Comparison of ENCODE assay signal across 12 cellular contexts in the genomic region with DNA sequence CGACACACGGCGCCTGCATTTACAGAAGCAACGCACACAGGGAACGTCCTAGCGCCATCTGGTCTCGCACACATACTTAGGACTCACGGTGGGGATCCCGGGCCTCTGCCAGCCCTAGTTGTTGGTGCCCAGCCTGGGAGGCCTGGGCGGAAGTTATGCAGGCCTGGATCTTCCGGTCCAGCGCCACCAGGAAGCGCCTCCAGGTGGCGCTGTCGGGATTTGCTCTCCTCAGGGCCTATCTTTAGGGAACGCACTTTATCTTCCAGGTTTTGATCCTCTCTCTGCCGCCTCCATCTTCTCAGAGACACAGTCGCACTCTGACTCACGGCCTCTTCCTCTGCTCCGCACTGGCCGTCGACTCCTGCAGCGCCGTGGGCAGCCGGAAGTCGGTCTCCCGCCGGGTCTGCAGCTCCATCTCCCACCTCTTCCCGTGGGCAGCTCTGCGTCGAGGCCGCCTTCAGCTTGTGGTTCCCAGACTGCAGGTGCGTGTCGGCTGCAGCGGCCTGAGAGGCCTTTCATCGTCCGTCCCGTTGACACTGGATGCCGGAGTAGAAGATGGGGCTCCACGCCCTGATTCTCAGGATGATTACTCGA.
DNase-seq lines count a peak whose midpoint lies in the region; ATAC-seq and TF ChIP-seq lines count a peak whose summit lies in the region.
"Had no signal": no experiment of that assay in that cellular context is flagged by ENCODE, and none has a peak within 500 bp of the region (broad histone marks: within the 10 kb centered on the region; RNA-seq: fewer than 3 reads in every experiment).

No MANE protein-coding gene starts in this region.

- CTCF ChIA-PET in CD4-positive, alpha-beta T cell (lab: Charles Lee) = no interaction called here

- H3K36me3 ChIP-seq in tibial nerve (no peaks in the 10 kb centered on the region), ascending aorta (no peaks in the 10 kb centered on the region)
- H3K36me3 ChIP-seq: adrenal gland, thoracic aorta had no signal

- peak; percentile 56 for TF ChIP-seq CTCF in CD4-positive, alpha-beta T cell (IDR thresholded peaks at IDR 0.05)
- peak; percentile 49 for TF ChIP-seq CTCF in GM12864 (IDR thresholded peaks at IDR 0.05; ENCODE audit: low read depth, low read length, missing control alignments)
- TF ChIP-seq CTCF in tibial nerve (IDR thresholded peaks at IDR 0.05) = no peak
- TF ChIP-seq CTCF in ascending aorta (IDR thresholded peaks at IDR 0.05) = no peak

- peaks cover 21% of the 10 kb centered on the region for H3K27me3 Mint-ChIP-seq in CD4-positive, alpha-beta T cell
- H3K27me3 Mint-ChIP-seq: progenitor cell of endocrine pancreas had no signal

- no peaks in the 10 kb centered on the region for H3K36me3 Mint-ChIP-seq in CD4-positive, alpha-beta T cell (ENCODE audit: low read depth)
- no peaks in the 10 kb centered on the region for H3K36me3 Mint-ChIP-seq in activated naive CD4-positive, alpha-beta T cell treated with anti-CD3 and anti-CD28 coated beads, Interleukin-2, amount 50 U/mL, for 72 hours

- H3K4me3 Mint-ChIP-seq in CD4-positive, alpha-beta T cell = no peak overlapping the region

- H3K27me3 ChIP-seq in CD4-positive, alpha-beta T cell (ENCODE audit: control insufficient read depth, insufficient read depth, low read length) = peaks cover 4% of the 10 kb centered on the region
- no peaks in the 10 kb centered on the region for H3K27me3 ChIP-seq in tibial nerve
- no peaks in the 10 kb centered on the region for H3K27me3 ChIP-seq in ascending aorta

- no peaks in the 10 kb centered on the region for H3K9me3 Mint-ChIP-seq in CD4-positive, alpha-beta T cell
- no peaks in the 10 kb centered on the region for H3K9me3 Mint-ChIP-seq in activated naive CD4-positive, alpha-beta T cell treated with anti-CD3 and anti-CD28 coated beads, Interleukin-2, amount 50 U/mL, for 72 hours

- H3K4me1 ChIP-seq in tibial nerve = no peaks in the 10 kb centered on the region
- no peaks in the 10 kb centered on the region for H3K4me1 ChIP-seq in ascending aorta
- H3K4me1 ChIP-seq: adrenal gland had no signal

- WGBS in tibial nerve, 2 donors = 84 to 86% methylated on average over 39 to 41 of the region's 41 CpGs

- DNase-seq in CD4-positive, alpha-beta T cell = peak in 3 of 10 experiments; percentile 7 to 14 (median 9)
- DNase-seq in GM12864 (ENCODE audit: low read depth) (no peak), NCI-H146 (lab: John Stamatoyannopoulos, UW) (peak; percentile 29), tibial nerve (ENCODE audit: low spot score in 2 of 2) (no peak), ascending aorta (ENCODE audit: low spot score in 2 of 2) (no peak), NCI-H2196 (lab: John Stamatoyannopoulos, UW; ENCODE audit: unreplicated experiment) (no peak)
- peak in 1 of 2 donors; percentile 47 for DNase-seq in activated naive CD4-positive, alpha-beta T cell treated with anti-CD3 and anti-CD28 coated beads, Interleukin-2, amount 50 U/mL, for 72 hours (ENCODE audit: low spot score in 2 of 2)
- DNase-seq: NCI-H1092 had no signal

- H3K27ac ChIP-seq in CD4-positive, alpha-beta T cell (ENCODE audit: low read depth, low read length) = no peak overlapping the region
- H3K27ac ChIP-seq in tibial nerve (no peak overlapping the region), ascending aorta (no peak overlapping the region)
- H3K27ac ChIP-seq: adrenal gland, thoracic aorta had no signal

- no peak for ATAC-seq in CD4-positive, alpha-beta T cell (ENCODE audit: poor library complexity)
- ATAC-seq in activated naive CD4-positive, alpha-beta T cell treated with anti-CD3 and anti-CD28 coated beads, Interleukin-2, amount 50 U/mL, for 72 hours = peak; percentile 63 to 71
- ATAC-seq in HG02970 (IDR thresholded peaks at IDR 0.05; ENCODE audit: low FRiP score, unreplicated experiment) = no peak

- intact Hi-C loops in CD4-positive, alpha-beta T cell (cut with DNase I, micrococcal nuclease) = loop anchor here in 1 of 2 experiments (5.0 kb wide), 1 partner anchor 86 kb away; no protein-coding TSS in a partner anchor
- intact Hi-C loops in ascending aorta (cut with DNase I) = no loop called here

- no peaks in the 10 kb centered on the region for H3K4me1 Mint-ChIP-seq in CD4-positive, alpha-beta T cell (ENCODE audit: low read depth)

- H3K9me3 ChIP-seq in CD4-positive, alpha-beta T cell (ENCODE audit: control insufficient read depth, low read length) = no peaks in the 10 kb centered on the region
- H3K9me3 ChIP-seq in tibial nerve = peaks cover 0 to 10% (median 0%) of the 10 kb centered on the region in 4 donors
- no peaks in the 10 kb centered on the region for H3K9me3 ChIP-seq in ascending aorta
- H3K9me3 ChIP-seq: adrenal gland, thoracic aorta had no signal

- no peak overlapping the region for H3K27ac Mint-ChIP-seq in CD4-positive, alpha-beta T cell
- no peak overlapping the region for H3K27ac Mint-ChIP-seq in activated naive CD4-positive, alpha-beta T cell treated with anti-CD3 and anti-CD28 coated beads, Interleukin-2, amount 50 U/mL, for 72 hours
- H3K27ac Mint-ChIP-seq: progenitor cell of endocrine pancreas had no signal

- POLR2A ChIA-PET in CD4-positive, alpha-beta T cell (lab: Charles Lee) = no interaction called here

- H3K4me3 ChIP-seq in GM12864 (ENCODE audit: low read depth, low read length) (no peak overlapping the region), tibial nerve (no peak overlapping the region), ascending aorta (no peak overlapping the region)
- H3K4me3 ChIP-seq: adrenal gland, thoracic aorta had no signal

- TF ChIP-seq POLR2A in tibial nerve (IDR thresholded peaks at IDR 0.05) = no peak

- TF ChIP-seq EP300 in tibial nerve (IDR thresholded peaks at IDR 0.05) = no peak

Comparison
In these comparisons a context has a peak if more than half of its experiments do, and no peak if none do; other contexts are left out.
1. ATAC-seq: peak in activated naive CD4-positive, alpha-beta T cell treated with anti-CD3 and anti-CD28 coated beads, Interleukin-2, amount 50 U/mL, for 72 hours (2 of 2); none in CD4-positive, alpha-beta T cell (single experiment) and HG02970 (single experiment).
2. CTCF ChIP-seq: peak in CD4-positive, alpha-beta T cell (single experiment) and GM12864 (single experiment); none in tibial nerve (0 of 5) and ascending aorta (0 of 3).